Comparison of ENCODE assay signal across 23 cellular contexts in genomic region chr1:236808005-236808404, GRCh38. TPM values are rescaled to one million over a fixed set of nuclear protein-coding genes. Genes with fewer than 3 reads are reported as not detected.
DNase-seq lines count a peak whose midpoint lies in the region; ATAC-seq and TF ChIP-seq lines count a peak whose summit lies in the region.
"Had no signal": no experiment of that assay in that cellular context is flagged by ENCODE, and none has a peak within 500 bp of the region (broad histone marks: within the 10 kb centered on the region; RNA-seq: fewer than 3 reads in every experiment).

No MANE protein-coding gene starts in this region.

- POLR2A ChIA-PET in A673 (lab: Charles Lee; ENCODE audit: low non-redundant PET), result no interaction called here
- POLR2A ChIA-PET in activated CD8-positive, alpha-beta T cell treated with anti-CD3 and anti-CD28 coated beads for 36 hours (lab: Charles Lee), result no interaction called here

- no TSS peak for BruUV-seq in A673 (replicated peaks; lab: Mats Ljungman, UMichigan)

- H3K9me3 ChIP-seq in A673 (ENCODE audit: low read depth, low read length, poor library complexity, severe bottlenecking) (no peaks in the 10 kb centered on the region), Peyer's patch (no peaks in the 10 kb centered on the region), mucosa of descending colon (no peaks in the 10 kb centered on the region)
- H3K9me3 ChIP-seq: Caco-2, HAP-1, MG63 had no signal

- TF ChIP-seq POLR2A in Peyer's patch (IDR thresholded peaks at IDR 0.05), result no peak

- peaks cover 60% of the 10 kb centered on the region for H3K36me3 Mint-ChIP-seq in nephron progenitor cell (ENCODE audit: low read depth)
- peaks cover 71% of the 10 kb centered on the region for H3K36me3 Mint-ChIP-seq in activated CD8-positive, alpha-beta T cell treated with anti-CD3 and anti-CD28 coated beads for 36 hours (ENCODE audit: low read depth)

- H3K36me3 ChIP-seq in A673 (ENCODE audit: insufficient read depth, low read length, poor library complexity, severe bottlenecking) (peaks cover 7% of the 10 kb centered on the region), Peyer's patch (peaks cover 0 to 30% (median 0%) of the 10 kb centered on the region in 3 donors), mucosa of descending colon (ENCODE audit: low read depth) (no peaks in the 10 kb centered on the region)

- H3K4me3 Mint-ChIP-seq in nephron progenitor cell, result no peak overlapping the region
- no peak overlapping the region for H3K4me3 Mint-ChIP-seq in activated CD8-positive, alpha-beta T cell treated with anti-CD3 and anti-CD28 coated beads for 36 hours
- H3K4me3 Mint-ChIP-seq: CD4-positive, alpha-beta T cell had no signal

- no peaks in the 10 kb centered on the region for H3K27me3 Mint-ChIP-seq in nephron progenitor cell (ENCODE audit: low read depth, poor library complexity)
- no peaks in the 10 kb centered on the region for H3K27me3 Mint-ChIP-seq in activated CD8-positive, alpha-beta T cell treated with anti-CD3 and anti-CD28 coated beads for 36 hours
- H3K27me3 Mint-ChIP-seq: CD4-positive, alpha-beta T cell had no signal

- H3K4me1 ChIP-seq in A673 (ENCODE audit: insufficient read depth, low read length, poor library complexity, severe bottlenecking), result peaks cover 22% of the 10 kb centered on the region
- peaks cover 0 to 28% (median 0%) of the 10 kb centered on the region in 4 donors for H3K4me1 ChIP-seq in Peyer's patch
- H3K4me1 ChIP-seq in mucosa of descending colon (ENCODE audit: low read depth), result no peaks in the 10 kb centered on the region
- H3K4me1 ChIP-seq in foreskin keratinocyte, result no peaks in the 10 kb centered on the region
- H3K4me1 ChIP-seq: Caco-2, HAP-1 had no signal

- no peak overlapping the region for H3K4me3 ChIP-seq in A673 (ENCODE audit: low read depth, low read length, poor library complexity, severe bottlenecking)
- H3K4me3 ChIP-seq in Peyer's patch, result no peak overlapping the region
- H3K4me3 ChIP-seq in epithelial cell of proximal tubule (ENCODE audit: low read depth, low read length), result no peak overlapping the region
- no peak overlapping the region for H3K4me3 ChIP-seq in mucosa of descending colon
- H3K4me3 ChIP-seq: GM12878, HAP-1, MG63 had no signal

- H3K27me3 ChIP-seq in A673 (replicated peaks; ENCODE audit: insufficient read depth, low read depth, low read length, poor library complexity) (no peaks in the 10 kb centered on the region), Peyer's patch (no peaks in the 10 kb centered on the region), foreskin keratinocyte (no peaks in the 10 kb centered on the region)
- H3K27me3 ChIP-seq: MG63 had no signal

- ATAC-seq in mucosa of descending colon (peak; percentile 48), foreskin keratinocyte (no peak)
- no peak for ATAC-seq in activated CD8-positive, alpha-beta T cell treated with anti-CD3 and anti-CD28 coated beads for 36 hours
- ATAC-seq: GM12878, Right ventricle myocardium inferior had no signal

- intact Hi-C loops in A673 (cut with micrococcal nuclease; ENCODE audit: unreplicated experiment), result no loop called here
- intact Hi-C loops in mucosa of descending colon (cut with DNase I, micrococcal nuclease), result no loop called here
- intact Hi-C loops in activated CD8-positive, alpha-beta T cell treated with anti-CD3 and anti-CD28 coated beads for 36 hours (cut with micrococcal nuclease), result no loop called here

- no peaks in the 10 kb centered on the region for H3K4me1 Mint-ChIP-seq in nephron progenitor cell
- peaks cover 36% of the 10 kb centered on the region for H3K4me1 Mint-ChIP-seq in activated CD8-positive, alpha-beta T cell treated with anti-CD3 and anti-CD28 coated beads for 36 hours (ENCODE audit: low read depth)

- H3K9me3 Mint-ChIP-seq in nephron progenitor cell, result no peaks in the 10 kb centered on the region
- no peaks in the 10 kb centered on the region for H3K9me3 Mint-ChIP-seq in activated CD8-positive, alpha-beta T cell treated with anti-CD3 and anti-CD28 coated beads for 36 hours
- H3K9me3 Mint-ChIP-seq: CD4-positive, alpha-beta T cell had no signal

- CTCF ChIA-PET in A673 (lab: Charles Lee), result no interaction called here
- CTCF ChIA-PET in activated CD8-positive, alpha-beta T cell treated with anti-CD3 and anti-CD28 coated beads for 36 hours (lab: Charles Lee), result interaction anchor here (0.7 kb wide), 1 partner anchor 9 kb away, joined by 3 read pairs; no protein-coding TSS in a partner anchor

- no peak overlapping the region for H3K27ac Mint-ChIP-seq in nephron progenitor cell
- no peak overlapping the region for H3K27ac Mint-ChIP-seq in activated CD8-positive, alpha-beta T cell treated with anti-CD3 and anti-CD28 coated beads for 36 hours
- H3K27ac Mint-ChIP-seq: CD4-positive, alpha-beta T cell had no signal

- TF ChIP-seq CTCF in A673 (conservative IDR thresholded peaks at IDR 0.05; ENCODE audit: low read depth, low read length) (no peak), Peyer's patch (IDR thresholded peaks at IDR 0.05) (no peak), epithelial cell of proximal tubule (conservative IDR thresholded peaks at IDR 0.05; ENCODE audit: low read depth, low read length) (no peak), mucosa of descending colon (IDR thresholded peaks at IDR 0.05) (no peak), nephron progenitor cell (IDR thresholded peaks at IDR 0.05) (no peak), foreskin keratinocyte (conservative IDR thresholded peaks at IDR 0.05) (no peak)
- no peak for TF ChIP-seq CTCF in activated CD8-positive, alpha-beta T cell treated with anti-CD3 and anti-CD28 coated beads for 36 hours (IDR thresholded peaks at IDR 0.05)

- H3K27ac ChIP-seq in A673 (ENCODE audit: low read depth, low read length, poor library complexity, severe bottlenecking), result peak overlapping the region; percentile 50
- peak overlapping the region in 3 of 4 donors; percentile 5 to 68 (median 7) for H3K27ac ChIP-seq in Peyer's patch
- no peak overlapping the region for H3K27ac ChIP-seq in foreskin keratinocyte
- H3K27ac ChIP-seq: HL-60 had no signal

- no peak for DNase-seq in A673 (ENCODE audit: low spot score)
- DNase-seq in Peyer's patch, result no peak
- DNase-seq in epithelial cell of proximal tubule (ENCODE audit: low read depth), result peak; percentile 10
- DNase-seq in mucosa of descending colon, result no peak
- no peak for DNase-seq in nephron progenitor cell
- no peak for DNase-seq in foreskin keratinocyte
- no peak for DNase-seq in activated CD8-positive, alpha-beta T cell treated with anti-CD3 and anti-CD28 coated beads for 36 hours
- no peak for DNase-seq in globus pallidus (ENCODE audit: low spot score)
- DNase-seq: Caco-2; CD4-positive, alpha-beta T cell; DMS153; Kasumi-1; MG63; NCI-H1417; NCI-H187; NCI-H2107; NCI-H510A; NCI-H748 treated with DMSO at 0.1 percent for 48 hours; NK-92 treated with Interleukin-12 subunit alpha and Interleukin-12 subunit beta, amount 100 ng/mL, for 24 hours had no signal

RNA-seq across cellular contexts. Expression of gene MTR, which starts 12.9 kb away (rescaled TPM):
- 36.0 and 40.8 TPM in 2 replicates for total RNA-seq in A673 (2021)
- 10 to 100 TPM in 3 of 4 donors, 1 to 10 TPM in 1; 9.6 to 33.0 (median 24.8) TPM for total RNA-seq in Peyer's patch
- total RNA-seq in epithelial cell of proximal tubule, result 13.7 and 18.3 TPM in 2 replicates
- total RNA-seq in mucosa of descending colon, result 10 to 100 TPM; 21.7 to 41.1 (median 23.5) TPM
- 18.6 and 22.8 TPM in 2 replicates for total RNA-seq in foreskin keratinocyte
- polyA plus RNA-seq in foreskin keratinocyte, result 2.6 and 2.8 TPM in 2 replicates
- total RNA-seq in activated CD8-positive, alpha-beta T cell treated with anti-CD3 and anti-CD28 coated beads for 36 hours, result 10 to 100 TPM; 72.4 to 72.7 TPM
